Comparison of ENCODE assay signal across 9 cellular contexts in genomic region chr1:157691285-157691920, GRCh38. TPM values are rescaled to one million over a fixed set of nuclear protein-coding genes. Genes with fewer than 3 reads are reported as not detected.
A peak's percentile ranks its signal among the peaks of the same experiment; 100 is the strongest.
DNase-seq lines count a peak whose midpoint lies in the region; ATAC-seq lines count a peak whose summit lies in the region.
"Had no signal": no experiment of that assay in that cellular context is flagged by ENCODE, and none has a peak within 500 bp of the region (broad histone marks: within the 10 kb centered on the region; RNA-seq: fewer than 3 reads in every experiment).

No MANE protein-coding gene starts in this region.

- H3K36me3 Mint-ChIP-seq in central memory CD8-positive, alpha-beta T cell (ENCODE audit: insufficient read depth): peaks cover 65% of the 10 kb centered on the region
- no peaks in the 10 kb centered on the region for H3K36me3 Mint-ChIP-seq in activated CD8-positive, alpha-beta memory T cell treated with anti-CD3 and anti-CD28 coated beads, Interleukin-2, amount 10 ng/mL, durations not matched to agents 7 days and 5 days
- H3K36me3 Mint-ChIP-seq: activated naive CD4-positive, alpha-beta T cell treated with anti-CD3 and anti-CD28 coated beads, Interleukin-2, amount 50 U/mL, for 24 hours had no signal

- no peak for ATAC-seq in central memory CD8-positive, alpha-beta T cell (replicated peaks; ENCODE audit: extremely low read depth, poor library complexity, severe bottlenecking)
- ATAC-seq in activated CD8-positive, alpha-beta memory T cell treated with anti-CD3 and anti-CD28 coated beads, Interleukin-2, amount 10 ng/mL, durations not matched to agents 7 days and 5 days: no peak
- ATAC-seq in GM18861 (IDR thresholded peaks at IDR 0.05; ENCODE audit: unreplicated experiment) (no peak), GM21717 (IDR thresholded peaks at IDR 0.05; ENCODE audit: unreplicated experiment) (no peak)

- peak overlapping the region; percentile 35 for H3K27ac Mint-ChIP-seq in central memory CD8-positive, alpha-beta T cell (ENCODE audit: low read depth)
- no peak overlapping the region for H3K27ac Mint-ChIP-seq in activated CD8-positive, alpha-beta memory T cell treated with anti-CD3 and anti-CD28 coated beads, Interleukin-2, amount 10 ng/mL, durations not matched to agents 7 days and 5 days
- H3K27ac Mint-ChIP-seq: activated naive CD4-positive, alpha-beta T cell treated with anti-CD3 and anti-CD28 coated beads, Interleukin-2, amount 50 U/mL, for 24 hours had no signal

- H3K4me3 Mint-ChIP-seq in central memory CD8-positive, alpha-beta T cell: peak overlapping the region; percentile 16
- H3K4me3 Mint-ChIP-seq in activated CD8-positive, alpha-beta memory T cell treated with anti-CD3 and anti-CD28 coated beads, Interleukin-2, amount 10 ng/mL, durations not matched to agents 7 days and 5 days: no peak overlapping the region
- H3K4me3 Mint-ChIP-seq: activated naive CD4-positive, alpha-beta T cell treated with anti-CD3 and anti-CD28 coated beads, Interleukin-2, amount 50 U/mL, for 24 hours had no signal

- peaks cover 79% of the 10 kb centered on the region for H3K4me1 Mint-ChIP-seq in central memory CD8-positive, alpha-beta T cell
- no peaks in the 10 kb centered on the region for H3K4me1 Mint-ChIP-seq in activated CD8-positive, alpha-beta memory T cell treated with anti-CD3 and anti-CD28 coated beads, Interleukin-2, amount 10 ng/mL, durations not matched to agents 7 days and 5 days
- H3K4me1 Mint-ChIP-seq: activated naive CD4-positive, alpha-beta T cell treated with anti-CD3 and anti-CD28 coated beads, Interleukin-2, amount 50 U/mL, for 24 hours had no signal

- H3K27me3 Mint-ChIP-seq in central memory CD8-positive, alpha-beta T cell: no peaks in the 10 kb centered on the region
- H3K27me3 Mint-ChIP-seq in activated CD8-positive, alpha-beta memory T cell treated with anti-CD3 and anti-CD28 coated beads, Interleukin-2, amount 10 ng/mL, durations not matched to agents 7 days and 5 days: peaks cover 5% of the 10 kb centered on the region
- H3K27me3 Mint-ChIP-seq: activated naive CD4-positive, alpha-beta T cell treated with anti-CD3 and anti-CD28 coated beads, Interleukin-2, amount 50 U/mL, for 24 hours had no signal

- DNase-seq in SHP77 (lab: John Stamatoyannopoulos, UW): peak; percentile 28 to 36
- no peak for DNase-seq in SHP77 treated with DMSO at 0.1 percent for 48 hours (lab: John Stamatoyannopoulos, UW)
- peak; percentile 54 for DNase-seq in NCI-H2029 treated with DMSO at 0.1 percent for 48 hours (lab: John Stamatoyannopoulos, UW)
- DNase-seq in central memory CD8-positive, alpha-beta T cell (ENCODE audit: low spot score in 2 of 2): no peak
- DNase-seq in middle frontal gyrus (ENCODE audit: extremely low spot score, low spot score): peak; percentile 23
- DNase-seq in activated CD8-positive, alpha-beta memory T cell treated with anti-CD3 and anti-CD28 coated beads, Interleukin-2, amount 10 ng/mL, durations not matched to agents 7 days and 5 days: no peak

- H3K9me3 Mint-ChIP-seq in central memory CD8-positive, alpha-beta T cell: no peaks in the 10 kb centered on the region
- no peaks in the 10 kb centered on the region for H3K9me3 Mint-ChIP-seq in activated CD8-positive, alpha-beta memory T cell treated with anti-CD3 and anti-CD28 coated beads, Interleukin-2, amount 10 ng/mL, durations not matched to agents 7 days and 5 days (ENCODE audit: low read depth)
- H3K9me3 Mint-ChIP-seq: activated naive CD4-positive, alpha-beta T cell treated with anti-CD3 and anti-CD28 coated beads, Interleukin-2, amount 50 U/mL, for 24 hours had no signal

- CTCF ChIA-PET in activated CD8-positive, alpha-beta memory T cell treated with anti-CD3 and anti-CD28 coated beads, Interleukin-2, amount 10 ng/mL, durations not matched to agents 7 days and 5 days (lab: Charles Lee): interaction anchor here (0.6 to 2.3 kb wide), 4 partner anchors 27 to 114 kb away, joined by 3 to 16 read pairs (median 4); no protein-coding TSS in a partner anchor

RNA-seq across cellular contexts. Expression of gene FCRL3, which starts 9.2 kb away (rescaled TPM):
- total RNA-seq in activated CD8-positive, alpha-beta memory T cell treated with anti-CD3 and anti-CD28 coated beads, Interleukin-2, amount 10 ng/mL, durations not matched to agents 7 days and 5 days: 1 to 10 TPM in 1 of 2 experiments, under 1 TPM in 1; 0.82 to 2.2 TPM

Comparison
In these comparisons a context has a peak if more than half of its experiments do, and no peak if none do; other contexts are left out.
1. DNase-seq: peak in SHP77 (2 of 2), NCI-H2029 treated with DMSO at 0.1 percent for 48 hours (single experiment) and middle frontal gyrus (single experiment); none in SHP77 treated with DMSO at 0.1 percent for 48 hours (single experiment), central memory CD8-positive, alpha-beta T cell (0 of 2) and activated CD8-positive, alpha-beta memory T cell treated with anti-CD3 and anti-CD28 coated beads, Interleukin-2, amount 10 ng/mL, durations not matched to agents 7 days and 5 days (single experiment).